21 cellular contexts compared by ENCODE assay signal in genomic region chr15:87843312-87843711, GRCh38.
DNase-seq lines count a peak whose midpoint lies in the region; ATAC-seq and TF ChIP-seq lines count a peak whose summit lies in the region.
"Had no signal": no experiment of that assay in that cellular context is flagged by ENCODE, and none has a peak within 500 bp of the region (broad histone marks: within the 10 kb centered on the region; RNA-seq: fewer than 3 reads in every experiment).

No MANE protein-coding gene starts in this region.

- no peaks in the 10 kb centered on the region for H4K20me1 ChIP-seq in neural progenitor cell (ENCODE audit: low read depth)
- H4K20me1 ChIP-seq: BLaER1 had no signal

- H3K4me1 ChIP-seq in neural progenitor cell: no peaks in the 10 kb centered on the region
- H3K4me1 ChIP-seq: BLaER1, Caco-2 had no signal

- no peaks in the 10 kb centered on the region for H3K36me3 Mint-ChIP-seq in natural killer cell treated with Interleukin-12 subunit alpha and Interleukin-12 subunit beta and Interleukin-15 and Interleukin-18, amount 100 ng/mL, for 72 hours
- no peaks in the 10 kb centered on the region for H3K36me3 Mint-ChIP-seq in natural killer cell
- H3K36me3 Mint-ChIP-seq in stimulated activated effector memory CD8-positive, alpha-beta T cell treated with anti-CD3 and anti-CD28 coated beads, Interleukin-12 subunit alpha, Interleukin-12 subunit beta, amount 100 ng/mL, for 72 hours: no peaks in the 10 kb centered on the region
- no peaks in the 10 kb centered on the region for H3K36me3 Mint-ChIP-seq in neural progenitor cell
- H3K36me3 Mint-ChIP-seq: CD4-positive, CD25-positive, alpha-beta regulatory T cell; CD8-positive, alpha-beta T cell had no signal

- H3K27me3 Mint-ChIP-seq in natural killer cell treated with Interleukin-12 subunit alpha and Interleukin-12 subunit beta and Interleukin-15 and Interleukin-18, amount 100 ng/mL, for 72 hours: peaks cover 0 to 2% of the 10 kb centered on the region in 2 donors
- H3K27me3 Mint-ChIP-seq in natural killer cell (ENCODE audit: low read depth in 2 of 2) (no peaks in the 10 kb centered on the region), neural progenitor cell (ENCODE audit: insufficient read depth, low read depth) (peaks cover 2% of the 10 kb centered on the region)
- H3K27me3 Mint-ChIP-seq: B cell; CD4-positive, CD25-positive, alpha-beta regulatory T cell had no signal

- H3K4me2 ChIP-seq in neural progenitor cell: no peak overlapping the region
- H3K4me2 ChIP-seq: BLaER1 had no signal

- no peak overlapping the region for H3K4me3 Mint-ChIP-seq in natural killer cell treated with Interleukin-12 subunit alpha and Interleukin-12 subunit beta and Interleukin-15 and Interleukin-18, amount 100 ng/mL, for 72 hours
- H3K4me3 Mint-ChIP-seq in natural killer cell: no peak overlapping the region
- H3K4me3 Mint-ChIP-seq in stimulated activated effector memory CD8-positive, alpha-beta T cell treated with anti-CD3 and anti-CD28 coated beads, Interleukin-12 subunit alpha, Interleukin-12 subunit beta, amount 100 ng/mL, for 72 hours: no peak overlapping the region
- no peak overlapping the region for H3K4me3 Mint-ChIP-seq in neural progenitor cell
- H3K4me3 Mint-ChIP-seq: B cell; CD4-positive, CD25-positive, alpha-beta regulatory T cell; CD8-positive, alpha-beta T cell had no signal

- no peaks in the 10 kb centered on the region for H3K79me2 ChIP-seq in neural progenitor cell (ENCODE audit: low read depth)

- no peaks in the 10 kb centered on the region for H3K36me3 ChIP-seq in neural progenitor cell
- H3K36me3 ChIP-seq: BLaER1 had no signal

- H3K9me3 Mint-ChIP-seq in natural killer cell treated with Interleukin-12 subunit alpha and Interleukin-12 subunit beta and Interleukin-15 and Interleukin-18, amount 100 ng/mL, for 72 hours: peaks cover 7% of the 10 kb centered on the region
- H3K9me3 Mint-ChIP-seq in natural killer cell (peaks cover 0 to 9% of the 10 kb centered on the region in 2 donors), neural progenitor cell (no peaks in the 10 kb centered on the region)
- no peaks in the 10 kb centered on the region for H3K9me3 Mint-ChIP-seq in stimulated activated effector memory CD8-positive, alpha-beta T cell treated with anti-CD3 and anti-CD28 coated beads, Interleukin-12 subunit alpha, Interleukin-12 subunit beta, amount 100 ng/mL, for 72 hours
- H3K9me3 Mint-ChIP-seq: CD8-positive, alpha-beta T cell had no signal

- H3F3A ChIP-seq in neural progenitor cell (ENCODE audit: low read depth): no peaks in the 10 kb centered on the region

- no peak for DNase-seq in natural killer cell treated with Interleukin-12 subunit alpha and Interleukin-12 subunit beta and Interleukin-15 and Interleukin-18, amount 100 ng/mL, for 72 hours (ENCODE audit: low spot score)
- no peak for DNase-seq in natural killer cell
- peak; percentile 17 for DNase-seq in cerebellum (ENCODE audit: low spot score)
- DNase-seq in stimulated activated effector memory CD8-positive, alpha-beta T cell treated with anti-CD3 and anti-CD28 coated beads, Interleukin-12 subunit alpha, Interleukin-12 subunit beta, amount 100 ng/mL, for 72 hours (ENCODE audit: low spot score in 2 of 2): no peak
- no peak for DNase-seq in NCI-H1417 (lab: John Stamatoyannopoulos, UW)
- DNase-seq in OCI-M2 (lab: John Stamatoyannopoulos, UW; ENCODE audit: unreplicated experiment): no peak
- no peak for DNase-seq in neural progenitor cell (ENCODE audit: low spot score)
- DNase-seq: Caco-2; CD4-positive, CD25-positive, alpha-beta regulatory T cell; CD8-positive, alpha-beta T cell; DMS153; DND-41; GDM1; GM23248; H7 had no signal

- H2AFZ ChIP-seq in neural progenitor cell (replicated peaks): no peak overlapping the region
- H2AFZ ChIP-seq: GM23248 had no signal

- H3K4me3 ChIP-seq in neural progenitor cell: no peak overlapping the region
- H3K4me3 ChIP-seq: BLaER1, GM12878, GM23248 had no signal

- H3K27ac ChIP-seq in neural progenitor cell: no peak overlapping the region
- H3K27ac ChIP-seq: 22Rv1, BLaER1, C4-2B, GM23248 had no signal

- H3K27ac Mint-ChIP-seq in natural killer cell treated with Interleukin-12 subunit alpha and Interleukin-12 subunit beta and Interleukin-15 and Interleukin-18, amount 100 ng/mL, for 72 hours: no peak overlapping the region
- H3K27ac Mint-ChIP-seq in natural killer cell: no peak overlapping the region
- no peak overlapping the region for H3K27ac Mint-ChIP-seq in stimulated activated effector memory CD8-positive, alpha-beta T cell treated with anti-CD3 and anti-CD28 coated beads, Interleukin-12 subunit alpha, Interleukin-12 subunit beta, amount 100 ng/mL, for 72 hours
- no peak overlapping the region for H3K27ac Mint-ChIP-seq in neural progenitor cell
- H3K27ac Mint-ChIP-seq: B cell; CD4-positive, CD25-positive, alpha-beta regulatory T cell; CD8-positive, alpha-beta T cell had no signal

- ATAC-seq in natural killer cell treated with Interleukin-12 subunit alpha and Interleukin-12 subunit beta and Interleukin-15 and Interleukin-18, amount 100 ng/mL, for 72 hours: peak; percentile 32 to 33
- ATAC-seq in natural killer cell: no peak
- peak; percentile 19 for ATAC-seq in stimulated activated effector memory CD8-positive, alpha-beta T cell treated with anti-CD3 and anti-CD28 coated beads, Interleukin-12 subunit alpha, Interleukin-12 subunit beta, amount 100 ng/mL, for 72 hours
- ATAC-seq: CD8-positive, alpha-beta T cell; GM12878; HCT116 had no signal

- no peaks in the 10 kb centered on the region for H3K9me3 ChIP-seq in neural progenitor cell (ENCODE audit: low read depth)
- H3K9me3 ChIP-seq: Caco-2 had no signal

- H3K9ac ChIP-seq in neural progenitor cell: no peak overlapping the region
- H3K9ac ChIP-seq: BLaER1, GM23248 had no signal

- intact Hi-C loops in natural killer cell (cut with micrococcal nuclease): no loop called here

- H3K4me1 Mint-ChIP-seq in natural killer cell treated with Interleukin-12 subunit alpha and Interleukin-12 subunit beta and Interleukin-15 and Interleukin-18, amount 100 ng/mL, for 72 hours (ENCODE audit: low read depth in 2 of 2): no peaks in the 10 kb centered on the region
- H3K4me1 Mint-ChIP-seq in natural killer cell (no peaks in the 10 kb centered on the region), neural progenitor cell (no peaks in the 10 kb centered on the region)
- no peaks in the 10 kb centered on the region for H3K4me1 Mint-ChIP-seq in stimulated activated effector memory CD8-positive, alpha-beta T cell treated with anti-CD3 and anti-CD28 coated beads, Interleukin-12 subunit alpha, Interleukin-12 subunit beta, amount 100 ng/mL, for 72 hours
- H3K4me1 Mint-ChIP-seq: B cell; CD4-positive, CD25-positive, alpha-beta regulatory T cell had no signal

- no peak for TF ChIP-seq CTCF in natural killer cell (IDR thresholded peaks at IDR 0.05)
- no peak for TF ChIP-seq CTCF in neural progenitor cell (IDR thresholded peaks at IDR 0.05)

- H3K27me3 ChIP-seq in neural progenitor cell: no peaks in the 10 kb centered on the region
- H3K27me3 ChIP-seq: BLaER1 had no signal

Comparison
In these comparisons a context has a peak if more than half of its experiments do, and no peak if none do; other contexts are left out.
1. ATAC-seq: peak in natural killer cell treated with Interleukin-12 subunit alpha and Interleukin-12 subunit beta and Interleukin-15 and Interleukin-18, amount 100 ng/mL, for 72 hours (2 of 2) and stimulated activated effector memory CD8-positive, alpha-beta T cell treated with anti-CD3 and anti-CD28 coated beads, Interleukin-12 subunit alpha, Interleukin-12 subunit beta, amount 100 ng/mL, for 72 hours (single experiment); none in natural killer cell (0 of 3).